ENCODE assay signal across 13 cellular contexts in genomic region chr6:151408858-151409257, GRCh38. TPM values are rescaled to one million over a fixed set of nuclear protein-coding genes. Genes with fewer than 3 reads are reported as not detected.
A peak's percentile ranks its signal among the peaks of the same experiment; 100 is the strongest.
DNase-seq lines count a peak whose midpoint lies in the region; ATAC-seq, FAIRE-seq and TF ChIP-seq lines count a peak whose summit lies in the region.
"Had no signal": no experiment of that assay in that cellular context is flagged by ENCODE, and none has a peak within 500 bp of the region (broad histone marks: within the 10 kb centered on the region; RNA-seq: fewer than 3 reads in every experiment).

No MANE protein-coding gene starts in this region.

- H2AFZ ChIP-seq in HepG2 (ENCODE audit: low read length): no peak overlapping the region

- H3K36me3 ChIP-seq in HepG2 (replicated peaks in 1 of 2; ENCODE audit: control insufficient read depth in 1 of 2, insufficient read depth in 2 of 2, low read length in 2 of 2): peaks cover 37 to 77% of the 10 kb centered on the region in 2 experiments

- no peak overlapping the region for H3K9ac ChIP-seq in HepG2 (ENCODE audit: insufficient read depth, low read depth, low read length)
- H3K9ac ChIP-seq: BLaER1 treated with 17β-estradiol and CSF1 and Interleukin-3, amounts not matched to agents 10 nM and 100 nM had no signal

- H3K27me3 ChIP-seq in CD4-positive, alpha-beta T cell (ENCODE audit: control insufficient read depth, insufficient read depth, low read length): no peaks in the 10 kb centered on the region
- H3K27me3 ChIP-seq in HepG2 (ENCODE audit: control insufficient read depth in 1 of 2, insufficient read depth in 2 of 2, low read length in 2 of 2): no peaks in the 10 kb centered on the region
- H3K27me3 ChIP-seq: BLaER1 treated with 17β-estradiol and CSF1 and Interleukin-3, amounts not matched to agents 10 nM and 100 nM had no signal

- H3K4me2 ChIP-seq in HepG2 (ENCODE audit: low read depth, low read length): no peak overlapping the region
- H3K4me2 ChIP-seq: BLaER1 treated with 17β-estradiol and CSF1 and Interleukin-3, amounts not matched to agents 10 nM and 100 nM had no signal

- in situ Hi-C loops in HepG2 (cut with HindIII; ENCODE audit: extremely low pct_ligation_motif_present, low pct_unique_long_range_greater_than_20kb): no loop called here

- TF ChIP-seq POLR2A in HepG2 (IDR thresholded peaks at IDR 0.05; ENCODE audit: insufficient read depth in 1 of 2, low read depth in 2 of 2, low read length in 2 of 2): peak in 1 of 2 experiments; percentile 37; a peak in 1 of 4 replicates

- FAIRE-seq in HepG2 (lab: Jason Lieb, UNC): no peak

- peaks cover 40% of the 10 kb centered on the region for H3K4me1 Mint-ChIP-seq in CD4-positive, alpha-beta T cell (ENCODE audit: low read depth)

- no peaks in the 10 kb centered on the region for H3K9me3 ChIP-seq in CD4-positive, alpha-beta T cell (ENCODE audit: control insufficient read depth, low read length)
- H3K9me3 ChIP-seq in HepG2 (ENCODE audit: low read length): no peaks in the 10 kb centered on the region

- CTCF ChIA-PET in CD4-positive, alpha-beta T cell (lab: Charles Lee): no interaction called here
- CTCF ChIA-PET in HepG2 (lab: Yijun Ruan, JAX; ENCODE audit: low intra/inter-chr PET ratio, low total read pairs): no interaction called here

- intact Hi-C loops in CD4-positive, alpha-beta T cell (cut with DNase I, micrococcal nuclease): loop anchor here (5.0 kb wide), 2 partner anchors 38 to 43 kb away; partner anchors contain the start of gene RMND1 (in 1 of the 2)
- intact Hi-C loops in HepG2 (cut with micrococcal nuclease; ENCODE audit: unreplicated experiment): no loop called here

- no peaks in the 10 kb centered on the region for H4K20me1 ChIP-seq in HepG2 (ENCODE audit: insufficient read depth, low read length)

- TF ChIP-seq CTCF in CD4-positive, alpha-beta T cell (IDR thresholded peaks at IDR 0.05): no peak
- no peak for TF ChIP-seq CTCF in HepG2 (CRISPR knock-in tag; IDR thresholded peaks at IDR 0.05)

- no peak for TF ChIP-seq RAD21 in HepG2 (CRISPR knock-in tag; IDR thresholded peaks at IDR 0.05)

- BruUV-seq in HepG2 (replicated peaks; lab: Mats Ljungman, UMichigan): no TSS peak

- H3K9me3 Mint-ChIP-seq in CD4-positive, alpha-beta T cell: no peaks in the 10 kb centered on the region

- DNase-seq in CD4-positive, alpha-beta T cell: no peak
- no peak for DNase-seq in HepG2 (ENCODE audit: low spot score)
- DNase-seq in NCI-H526 treated with DMSO at 0.1 percent for 48 hours (lab: John Stamatoyannopoulos, UW): no peak
- DNase-seq in hippocampal formation (lab: John Stamatoyannopoulos, UW): no peak
- no peak for DNase-seq in retina
- DNase-seq in NCI-H2227 treated with DMSO at 0.1 percent for 48 hours (lab: John Stamatoyannopoulos, UW): no peak
- DNase-seq: erythroblast, H7, NCI-H82, trophoblast cell had no signal

- no peaks in the 10 kb centered on the region for H3K27me3 Mint-ChIP-seq in CD4-positive, alpha-beta T cell

- H3K36me3 Mint-ChIP-seq in CD4-positive, alpha-beta T cell (ENCODE audit: low read depth): peaks cover 61% of the 10 kb centered on the region

- H3K4me3 ChIP-seq in HepG2 (replicated peaks in 1 of 3; ENCODE audit: insufficient read depth in 1 of 3, low read depth in 2 of 3, low read length in 3 of 3): no peak overlapping the region
- H3K4me3 ChIP-seq: BLaER1 treated with 17β-estradiol and CSF1 and Interleukin-3, amounts not matched to agents 10 nM and 100 nM had no signal

- WGBS in HepG2 (ENCODE audit: low lambda C conversion rate): 100% methylated on average over 2 of the region's 2 CpGs

- POLR2A ChIA-PET in CD4-positive, alpha-beta T cell (lab: Charles Lee): no interaction called here
- POLR2A ChIA-PET in HepG2 (lab: Yijun Ruan, JAX): no interaction called here

- H3K79me2 ChIP-seq in HepG2 (ENCODE audit: insufficient read depth, low read length): no peaks in the 10 kb centered on the region

- ATAC-seq in CD4-positive, alpha-beta T cell (ENCODE audit: poor library complexity): no peak
- peak; percentile 4 for ATAC-seq in GM18907 (IDR thresholded peaks at IDR 0.05; ENCODE audit: unreplicated experiment)
- peak; percentile 13 for ATAC-seq in HG03175 (IDR thresholded peaks at IDR 0.05; ENCODE audit: unreplicated experiment)
- ATAC-seq in HepG2: peak; percentile 2; the same call in 1 of the 3 replicates

- H3K27ac Mint-ChIP-seq in CD4-positive, alpha-beta T cell: peak overlapping the region; percentile 4

- no peaks in the 10 kb centered on the region for H3K4me1 ChIP-seq in HepG2 (ENCODE audit: insufficient read depth, low read length)

- no peak for TF ChIP-seq EP300 in HepG2 (IDR thresholded peaks at IDR 0.05; ENCODE audit: low read depth in 2 of 2, low read length in 2 of 2)
- no peak for TF ChIP-seq EP300 in HepG2 (CRISPR knock-in tag; IDR thresholded peaks at IDR 0.05; ENCODE audit: borderline replicate concordance)

- H3K4me3 Mint-ChIP-seq in CD4-positive, alpha-beta T cell: no peak overlapping the region

- H3K27ac ChIP-seq in CD4-positive, alpha-beta T cell (ENCODE audit: low read depth, low read length): no peak overlapping the region
- no peak overlapping the region for H3K27ac ChIP-seq in HepG2 (ENCODE audit: extremely low read length, insufficient read depth, low read length)
- H3K27ac ChIP-seq: BLaER1 treated with 17β-estradiol and CSF1 and Interleukin-3, amounts not matched to agents 10 nM and 100 nM had no signal

RNA-seq across cellular contexts. Expression of gene ZBTB2, which starts 17.5 kb away (rescaled TPM):
- 10 to 100 TPM; 18.6 to 19.1 TPM for total RNA-seq in CD4-positive, alpha-beta T cell
- 22.8 and 31.7 TPM in 2 replicates for total RNA-seq in HepG2 (2016; rRNA removed; fragmentation: Illumina TruSeq; extraction: Trizol)
- 5.4 and 6.1 TPM in 2 replicates for total RNA-seq in HepG2 (2016; cell fraction: cytosol; rRNA removed; fragmentation: Illumina TruSeq; extraction: Trizol; ENCODE audit: low read depth)
- 21.6 and 29.6 TPM in 2 replicates for total RNA-seq in HepG2 (2016; cell fraction: insoluble cytoplasmic fraction; rRNA removed; fragmentation: Illumina TruSeq; extraction: Trizol)
- total RNA-seq in HepG2 (2016; cell fraction: membrane; rRNA removed; fragmentation: Illumina TruSeq; extraction: Trizol): 27.6 and 30.8 TPM in 2 replicates
- 14.1 and 16.0 TPM in 2 replicates for total RNA-seq in HepG2 (2016; cell fraction: nucleus; rRNA removed; fragmentation: Illumina TruSeq; extraction: Trizol)
- 14.6 and 15.4 TPM in 2 replicates for polyA plus RNA-seq in HepG2 (2011; rRNA removed)
- 11.6 and 14.4 TPM in 2 replicates for polyA plus RNA-seq in HepG2 (2011; cell fraction: cytosol; rRNA removed)
- 6.0 TPM in 2 replicates for polyA plus RNA-seq in HepG2 (2011; cell fraction: nucleus; rRNA removed)
- 11.5 and 17.2 TPM in 2 replicates for polyA plus RNA-seq in HepG2 (2012)
- 7.3 and 8.3 TPM in 2 replicates for polyA plus RNA-seq in HepG2 (2016; cell fraction: cytosol; fragmentation: Illumina TruSeq; extraction: Trizol; ENCODE audit: low read depth)
- 41.7 and 43.1 TPM in 2 replicates for polyA plus RNA-seq in HepG2 (2016; cell fraction: insoluble cytoplasmic fraction; fragmentation: Illumina TruSeq; extraction: Trizol; ENCODE audit: low read depth)
- polyA plus RNA-seq in HepG2 (2016; cell fraction: membrane; fragmentation: Illumina TruSeq; extraction: Trizol; ENCODE audit: low read depth): 28.7 and 33.3 TPM in 2 replicates
- polyA plus RNA-seq in HepG2 (2016; cell fraction: nucleus; fragmentation: Illumina TruSeq; extraction: Trizol; ENCODE audit: insufficient read depth, low read depth): 22.9 and 24.0 TPM in 2 replicates
- 23.7 and 29.2 TPM in 2 replicates for polyA minus RNA-seq in HepG2 (2011; rRNA and poly(A)+ RNA removed; ENCODE audit: low replicate concordance)
- 9.8 and 10.0 TPM in 2 replicates for polyA minus RNA-seq in HepG2 (2011; cell fraction: cytosol; rRNA and poly(A)+ RNA removed)
- 6.3 and 6.7 TPM in 2 replicates for polyA minus RNA-seq in HepG2 (2011; cell fraction: nucleus; rRNA and poly(A)+ RNA removed)

RNA-seq across cellular contexts. Expression of gene RMND1, which starts 43.1 kb away (rescaled TPM):
- 1 to 10 TPM; 6.5 to 7.5 TPM for total RNA-seq in CD4-positive, alpha-beta T cell
- 72.5 and 75.6 TPM in 2 replicates for total RNA-seq in HepG2 (2016; rRNA removed; fragmentation: Illumina TruSeq; extraction: Trizol)
- total RNA-seq in HepG2 (2016; cell fraction: cytosol; rRNA removed; fragmentation: Illumina TruSeq; extraction: Trizol; ENCODE audit: low read depth): 55.6 and 56.1 TPM in 2 replicates
- 72.3 and 75.6 TPM in 2 replicates for total RNA-seq in HepG2 (2016; cell fraction: insoluble cytoplasmic fraction; rRNA removed; fragmentation: Illumina TruSeq; extraction: Trizol)
- 63.4 and 63.9 TPM in 2 replicates for total RNA-seq in HepG2 (2016; cell fraction: membrane; rRNA removed; fragmentation: Illumina TruSeq; extraction: Trizol)
- 84.2 and 88.8 TPM in 2 replicates for total RNA-seq in HepG2 (2016; cell fraction: nucleus; rRNA removed; fragmentation: Illumina TruSeq; extraction: Trizol)
- polyA plus RNA-seq in HepG2 (2011; rRNA removed): 30.0 and 34.0 TPM in 2 replicates
- 21.3 and 29.7 TPM in 2 replicates for polyA plus RNA-seq in HepG2 (2011; cell fraction: cytosol; rRNA removed)
- 11.0 and 14.0 TPM in 2 replicates for polyA plus RNA-seq in HepG2 (2011; cell fraction: nucleus; rRNA removed)
- 42.6 and 62.0 TPM in 2 replicates for polyA plus RNA-seq in HepG2 (2012)
- 24.8 and 29.4 TPM in 2 replicates for polyA plus RNA-seq in HepG2 (2016; cell fraction: cytosol; fragmentation: Illumina TruSeq; extraction: Trizol; ENCODE audit: low read depth)
- polyA plus RNA-seq in HepG2 (2016; cell fraction: insoluble cytoplasmic fraction; fragmentation: Illumina TruSeq; extraction: Trizol; ENCODE audit: low read depth): 57.9 and 64.0 TPM in 2 replicates
- 37.1 and 37.2 TPM in 2 replicates for polyA plus RNA-seq in HepG2 (2016; cell fraction: membrane; fragmentation: Illumina TruSeq; extraction: Trizol; ENCODE audit: low read depth)
- 51.6 and 58.3 TPM in 2 replicates for polyA plus RNA-seq in HepG2 (2016; cell fraction: nucleus; fragmentation: Illumina TruSeq; extraction: Trizol; ENCODE audit: insufficient read depth, low read depth)
- polyA minus RNA-seq in HepG2 (2011; rRNA and poly(A)+ RNA removed; ENCODE audit: low replicate concordance): 8.9 and 29.4 TPM in 2 replicates
- 24.4 and 29.4 TPM in 2 replicates for polyA minus RNA-seq in HepG2 (2011; cell fraction: cytosol; rRNA and poly(A)+ RNA removed)
- 119 and 153 TPM in 2 replicates for polyA minus RNA-seq in HepG2 (2011; cell fraction: nucleus; rRNA and poly(A)+ RNA removed)
